In genomic region chr2:43325448-43325811, GRCh38 we compare ENCODE assay signal across 1 cellular context.
TF ChIP-seq lines count a peak whose summit lies in the region.

No MANE protein-coding gene starts in this region.

TF ChIP-seq in HepG2, 621 proteins besides CTCF, POLR2A, EP300 and RAD21 (continued from another document):
- TF ChIP-seq ZBED4 (CRISPR knock-in tag; IDR thresholded peaks at IDR 0.05; ENCODE audit: borderline replicate concordance) (no peak), SP2 (CRISPR knock-in tag; IDR thresholded peaks at IDR 0.05) (no peak), ZNF34 (CRISPR knock-in tag; IDR thresholded peaks at IDR 0.05; ENCODE audit: borderline replicate concordance) (no peak), STAT6 (CRISPR knock-in tag; IDR thresholded peaks at IDR 0.05; ENCODE audit: borderline replicate concordance) (no peak), GMEB2 (CRISPR knock-in tag; IDR thresholded peaks at IDR 0.05; ENCODE audit: low read depth) (no peak), JUN (CRISPR knock-in tag; IDR thresholded peaks at IDR 0.05) (no peak), ZNF839 (CRISPR knock-in tag; IDR thresholded peaks at IDR 0.05; ENCODE audit: borderline replicate concordance) (no peak), KLF12 (CRISPR knock-in tag; IDR thresholded peaks at IDR 0.05; ENCODE audit: borderline replicate concordance) (no peak), HES4 (CRISPR knock-in tag; IDR thresholded peaks at IDR 0.05; ENCODE audit: borderline replicate concordance) (no peak), MNT (IDR thresholded peaks at IDR 0.05) (0 out of 2 replicates have a peak, but pooled peaks have one; percentile 11), ATAD3A (CRISPR knock-in tag; IDR thresholded peaks at IDR 0.05) (no peak), NFYB (CRISPR knock-in tag; IDR thresholded peaks at IDR 0.05) (no peak), ZNF512 (CRISPR knock-in tag; IDR thresholded peaks at IDR 0.05) (peak; percentile 97), ARHGAP35 (CRISPR knock-in tag; IDR thresholded peaks at IDR 0.05; ENCODE audit: borderline replicate concordance) (no peak), SMARCC2 (IDR thresholded peaks at IDR 0.05) (no peak), ZIK1 (CRISPR knock-in tag; IDR thresholded peaks at IDR 0.05; ENCODE audit: borderline replicate concordance, low read depth) (no peak), MBD4 (IDR thresholded peaks at IDR 0.05; ENCODE audit: borderline replicate concordance, low read length) (no peak), GPN1 (CRISPR knock-in tag; IDR thresholded peaks at IDR 0.05; ENCODE audit: borderline replicate concordance) (no peak), CC2D1A (CRISPR knock-in tag; IDR thresholded peaks at IDR 0.05) (no peak), MXD1 (CRISPR knock-in tag; IDR thresholded peaks at IDR 0.05) (no peak), MTA3 (CRISPR knock-in tag; IDR thresholded peaks at IDR 0.05) (no peak), NKX3-1 (CRISPR knock-in tag; IDR thresholded peaks at IDR 0.05) (no peak)
